Comparison of ENCODE assay signal across 8 cellular contexts in the genomic region with DNA sequence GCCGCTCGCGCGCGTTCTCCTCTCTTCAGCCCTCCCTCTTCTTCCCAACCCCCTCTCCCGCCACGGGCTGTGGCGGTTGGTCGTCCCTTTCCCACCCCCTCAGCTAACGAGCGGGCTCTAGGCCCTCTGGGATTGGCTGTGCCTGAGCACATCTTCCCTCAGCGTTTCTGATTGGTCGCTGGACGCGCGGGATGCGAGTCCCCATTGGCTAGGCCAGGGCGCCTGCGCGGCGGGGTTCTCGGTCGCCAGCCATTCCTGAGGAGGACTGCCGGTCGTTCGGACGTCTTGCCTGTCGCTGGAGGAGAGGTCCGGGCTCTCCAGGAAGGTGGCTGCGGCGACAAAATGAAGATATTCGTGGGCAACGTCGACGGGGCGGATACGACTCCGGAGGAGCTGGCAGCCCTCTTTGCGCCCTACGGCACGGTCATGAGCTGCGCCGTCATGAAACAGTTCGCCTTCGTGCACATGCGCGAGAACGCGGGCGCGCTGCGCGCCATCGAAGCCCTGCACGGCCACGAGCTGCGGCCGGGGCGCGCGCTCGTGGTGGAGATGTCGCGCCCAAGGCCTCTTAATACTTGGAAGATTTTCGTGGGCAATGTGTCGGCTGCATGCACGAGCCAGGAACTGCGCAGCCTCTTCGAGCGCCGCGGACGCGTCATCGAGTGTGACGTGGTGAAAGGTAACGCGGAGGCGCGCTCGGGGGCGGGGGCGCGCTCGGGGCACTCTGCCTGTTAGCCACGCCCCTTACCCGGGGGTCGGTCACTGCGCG. TPM values are rescaled to one million over a fixed set of nuclear protein-coding genes. Genes with fewer than 3 reads are reported as not detected.
DNase-seq lines count a peak whose midpoint lies in the region; ATAC-seq and TF ChIP-seq lines count a peak whose summit lies in the region.

Gene RBM14, plus strand, starts transcription at position 252 of the 769 bp plus-strand sequence. Its CDS starts 91 bp downstream, at position 343.

- ATAC-seq in HG03196 (IDR thresholded peaks at IDR 0.05; ENCODE audit: unreplicated experiment) = peak; percentile 79
- peak; percentile 88 for ATAC-seq in activated B cell treated with CpG ODN at 0.5 μM for 24 hours (ENCODE audit: low read depth)

- CTCF ChIA-PET in activated B cell treated with CpG ODN at 0.5 μM for 24 hours (lab: Charles Lee) = interaction anchor here (1.3 to 1.9 kb wide), 4 partner anchors 22 to 61 kb away, joined by 5 to 13 read pairs (median 5); partner anchors contain the start of genes RBM4 and RBM4B

- H3K27me3 ChIP-seq in spleen (replicated peaks in 1 of 7) = no peaks in the 10 kb centered on the region

- TF ChIP-seq CTCF in activated B cell treated with CpG ODN at 0.5 μM for 24 hours (IDR thresholded peaks at IDR 0.05) = no peak
- peak in 2 of 11 experiments; percentile 3 to 28 for TF ChIP-seq CTCF in spleen (IDR thresholded peaks at IDR 0.05 in 8 of 11, conservative IDR thresholded peaks at IDR 0.05 in 3 of 11)

- peak within 1 kb of the TSS; percentile 73 to 99 (median 93) for H3K4me3 ChIP-seq in spleen

- peak within 1 kb of the TSS; percentile 98 for H3K4me3 Mint-ChIP-seq in activated B cell treated with CpG ODN at 0.5 μM for 24 hours
- H3K4me3 Mint-ChIP-seq in immature natural killer cell = peak within 1 kb of the TSS; percentile 97 to 99 (median 98)

- in situ Hi-C loops in GM18951 (cut with MboI; ENCODE audit: low sequenced_read_pairs, unreplicated experiment) = no loop called here

- WGBS in spleen, 5 donors = 0 to 1% (median 0%) methylated on average over 25 to 90 of the region's 90 CpGs

- peaks cover 63% of the 10 kb centered on the region for H3K4me1 Mint-ChIP-seq in activated B cell treated with CpG ODN at 0.5 μM for 24 hours
- peaks cover 54 to 62% of the 10 kb centered on the region in 2 donors for H3K4me1 Mint-ChIP-seq in immature natural killer cell

- H3K27ac ChIP-seq in caudate nucleus (ENCODE audit: low read depth, low read length) = peak within 1 kb of the TSS; percentile 97
- H3K27ac ChIP-seq in spleen = peak within 1 kb of the TSS; percentile 91 to 99 (median 96)

- TF ChIP-seq POLR2A in GM18951 (IDR thresholded peaks at IDR 0.05; ENCODE audit: extremely low read depth, insufficient read depth, insufficient read length) = peak; percentile 98
- peak; percentile 91 to 97 (median 97) for TF ChIP-seq POLR2A in spleen (IDR thresholded peaks at IDR 0.05)

- H3K4me1 ChIP-seq in spleen = peaks cover 30 to 70% (median 59%) of the 10 kb centered on the region in 6 donors

- POLR2A ChIA-PET in activated B cell treated with CpG ODN at 0.5 μM for 24 hours (lab: Charles Lee) = interaction anchor here (0.5 to 14.8 kb wide), 34 partner anchors 8 to 1029 kb away, joined by 3 to 272 read pairs (median 5); partner anchors contain the start of genes ACTN3, BBS1, BRMS1 and CCDC87

- H3K9me3 ChIP-seq in spleen = no peaks in the 10 kb centered on the region

- peak; percentile 100 for DNase-seq in AG08395 (ENCODE audit: low spot score)
- DNase-seq in NCI-H345 (lab: John Stamatoyannopoulos, UW) = peak; percentile 99
- peak; percentile 97 for DNase-seq in activated B cell treated with CpG ODN at 0.5 μM for 24 hours
- peak; percentile 72 to 99 (median 98) for DNase-seq in caudate nucleus (lab: John Stamatoyannopoulos, UW)
- DNase-seq in immature natural killer cell = peak; percentile 99
- DNase-seq in spleen = peak; percentile 99

- peaks cover 0 to 20% (median 2%) of the 10 kb centered on the region in 6 donors for H3K36me3 ChIP-seq in spleen

- H3K36me3 Mint-ChIP-seq in activated B cell treated with CpG ODN at 0.5 μM for 24 hours (ENCODE audit: low read depth) (peaks cover 42% of the 10 kb centered on the region), immature natural killer cell (peaks cover 0 to 4% (median 0%) of the 10 kb centered on the region in 3 donors)

- no peaks in the 10 kb centered on the region for H3K9me3 Mint-ChIP-seq in activated B cell treated with CpG ODN at 0.5 μM for 24 hours
- H3K9me3 Mint-ChIP-seq in immature natural killer cell = no peaks in the 10 kb centered on the region

- intact Hi-C loops in activated B cell treated with CpG ODN at 0.5 μM for 24 hours (cut with micrococcal nuclease) = loop anchor here (1.0 to 10.0 kb wide), 9 partner anchors 8 to 891 kb away; partner anchors contain the start of genes ACTN3, CCDC87, CCS and CDK2AP2
- intact Hi-C loops in spleen (cut with DNase I; ENCODE audit: low total_unique reads) = no loop called here

- H3K27me3 Mint-ChIP-seq in activated B cell treated with CpG ODN at 0.5 μM for 24 hours (no peaks in the 10 kb centered on the region), immature natural killer cell (ENCODE audit: low read depth in 3 of 3) (peaks cover 14 to 28% (median 23%) of the 10 kb centered on the region in 3 donors)

- H3K27ac Mint-ChIP-seq in activated B cell treated with CpG ODN at 0.5 μM for 24 hours (peak within 1 kb of the TSS; percentile 99), immature natural killer cell (peak within 1 kb of the TSS; percentile 96 to 99 (median 98))

RNA-seq across cellular contexts. Expression of gene RBM14, which starts in this region (rescaled TPM):
- total RNA-seq in activated B cell treated with CpG ODN at 0.5 μM for 24 hours = 147 and 160 TPM in 2 replicates
- 10 to 100 TPM; 51.7 to 96.6 (median 73.2) TPM for polyA plus RNA-seq in immature natural killer cell
- 10 to 100 TPM; 45.2 to 96.6 (median 88.3) TPM for total RNA-seq in spleen
- polyA plus RNA-seq in spleen = 10 to 100 TPM; 37.7 to 67.4 (median 42.0) TPM

Comparison
In these comparisons a context has a peak if more than half of its experiments do, and no peak if none do; other contexts are left out.
1. Peak in every context shown above with its lines: DNase-seq, ATAC-seq, H3K4me3 ChIP-seq and H3K27ac ChIP-seq.